Comparison of ENCODE assay signal across 1 cellular context in genomic region chr2:40348038-40348437, GRCh38.
TF ChIP-seq lines count a peak whose summit lies in the region.

No MANE protein-coding gene starts in this region.

TF ChIP-seq in IMR-90, 13 proteins besides CTCF, POLR2A, EP300 and RAD21:
- no peak for TF ChIP-seq CEBPB (IDR thresholded peaks at IDR 0.05; ENCODE audit: low read depth, low read length)
- no peak for TF ChIP-seq MAZ (IDR thresholded peaks at IDR 0.05; ENCODE audit: borderline replicate concordance, low read depth, low read length)
- TF ChIP-seq RFX5 (IDR thresholded peaks at IDR 0.05; ENCODE audit: low read depth, low read length), result no peak
- TF ChIP-seq USF2 (IDR thresholded peaks at IDR 0.05; ENCODE audit: low read depth, low read length), result no peak
- TF ChIP-seq MXI1 (IDR thresholded peaks at IDR 0.05; ENCODE audit: borderline replicate concordance, low read depth, low read length), result no peak
- no peak for TF ChIP-seq NFE2L2 (IDR thresholded peaks at IDR 0.05; ENCODE audit: low read depth, low read length)
- TF ChIP-seq, protein P1, sequence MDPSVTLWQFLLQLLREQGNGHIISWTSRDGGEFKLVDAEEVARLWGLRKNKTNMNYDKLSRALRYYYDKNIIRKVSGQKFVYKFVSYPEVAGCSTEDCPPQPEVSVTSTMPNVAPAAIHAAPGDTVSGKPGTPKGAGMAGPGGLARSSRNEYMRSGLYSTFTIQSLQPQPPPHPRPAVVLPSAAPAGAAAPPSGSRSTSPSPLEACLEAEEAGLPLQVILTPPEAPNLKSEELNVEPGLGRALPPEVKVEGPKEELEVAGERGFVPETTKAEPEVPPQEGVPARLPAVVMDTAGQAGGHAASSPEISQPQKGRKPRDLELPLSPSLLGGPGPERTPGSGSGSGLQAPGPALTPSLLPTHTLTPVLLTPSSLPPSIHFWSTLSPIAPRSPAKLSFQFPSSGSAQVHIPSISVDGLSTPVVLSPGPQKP (IDR thresholded peaks at IDR 0.05; ENCODE audit: borderline replicate concordance, low read depth, low read length), result no peak
- TF ChIP-seq CHD1 (IDR thresholded peaks at IDR 0.05; ENCODE audit: low read depth, low read length), result no peak
- TF ChIP-seq BHLHE40 (IDR thresholded peaks at IDR 0.05; ENCODE audit: low read depth, low read length), result no peak
- no peak for TF ChIP-seq SMC3 (IDR thresholded peaks at IDR 0.05; ENCODE audit: low read depth, low read length)
- TF ChIP-seq RCOR1 (IDR thresholded peaks at IDR 0.05; ENCODE audit: insufficient replicate concordance, low read length), result no peak
- TF ChIP-seq MAFK (IDR thresholded peaks at IDR 0.05; ENCODE audit: low read depth, low read length), result no peak
- TF ChIP-seq FOS (IDR thresholded peaks at IDR 0.05; ENCODE audit: low read depth, low read length), result no peak
